ENCODE assay signal across 26 cellular contexts in the genomic region with DNA sequence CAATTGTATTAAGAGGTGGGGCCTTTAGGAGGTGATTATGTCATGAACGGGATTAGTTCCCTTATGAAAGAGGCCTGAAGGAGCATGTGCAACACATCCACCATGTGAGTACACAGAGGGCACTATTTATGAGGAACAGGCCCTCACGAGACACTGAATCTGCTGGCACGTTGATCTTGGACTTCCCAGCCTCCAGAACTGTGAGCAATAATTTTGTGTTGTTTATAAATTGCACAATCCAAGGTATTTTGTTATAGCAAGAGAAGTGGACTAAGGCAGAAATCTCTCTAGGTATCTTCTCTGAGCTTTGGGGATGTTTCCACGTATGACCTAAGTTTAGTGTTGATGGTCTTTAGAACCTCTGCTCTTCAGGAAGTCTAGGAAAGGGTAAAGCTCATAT.
"Had no signal": no experiment of that assay in that cellular context is flagged by ENCODE, and none has a peak within 500 bp of the region (broad histone marks: within the 10 kb centered on the region; RNA-seq: fewer than 3 reads in every experiment).

No MANE protein-coding gene starts in this region.

- H3K27ac ChIP-seq: brain microvascular endothelial cell, Peyer's patch, RWPE1, SJCRH30, WERI-Rb-1 had no signal

- H3K27me3 ChIP-seq: brain microvascular endothelial cell, Peyer's patch, SJCRH30 had no signal

- H3K4me1 ChIP-seq: Peyer's patch had no signal

- ATAC-seq: activated CD4-positive, alpha-beta T cell treated with anti-CD3 and anti-CD28 coated beads for 36 hours; activated CD8-positive, alpha-beta T cell treated with anti-CD3 and anti-CD28 coated beads for 36 hours; activated T-cell treated with anti-CD3 and anti-CD28 coated beads, Interleukin-2, amount 50 U/mL, for 72 hours had no signal

- H3K9me2 ChIP-seq: SK-N-SH had no signal

- DNase-seq: activated CD4-positive, alpha-beta T cell treated with anti-CD3 and anti-CD28 coated beads for 36 hours; activated CD4-positive, alpha-beta T cell treated with anti-CD3 and anti-CD28 coated beads, Interleukin-2, amount 50 U/mL, for 1 hour; activated CD8-positive, alpha-beta memory T cell treated with anti-CD3 and anti-CD28 coated beads, Interleukin-2, amount 50 U/mL, for 4 hours; activated CD8-positive, alpha-beta T cell treated with anti-CD3 and anti-CD28 coated beads for 36 hours; activated gamma-delta T cell treated with Interleukin-2 at 50 U/mL for 16 hours; activated naive CD4-positive, alpha-beta T cell treated with anti-CD3 and anti-CD28 coated beads, Interleukin-2, amount 10 ng/mL, durations not matched to agents 7 days and 5 days; activated naive CD8-positive, alpha-beta T cell treated with anti-CD3 and anti-CD28 coated beads for 36 hours; activated T-cell treated with anti-CD3 and anti-CD28 coated beads, Interleukin-2, amount 50 U/mL, for 72 hours; brain microvascular endothelial cell; caudate nucleus; Karpas-422; MM.1S; NCI-H1105 treated with DMSO at 0.1 percent for 48 hours; NCI-H1436 treated with DMSO at 0.1 percent for 48 hours; NCI-H187; NCI-H2081 treated with DMSO at 0.1 percent for 48 hours; NCI-H446; NCI-H524; NCI-H748 treated with DMSO at 0.1 percent for 48 hours; Peyer's patch; Right ventricle myocardium superior; SJCRH30; SK-N-SH; T-helper 1 cell; WERI-Rb-1 had no signal

- H3K4me2 ChIP-seq: SK-N-SH had no signal

- H3K9ac ChIP-seq: SK-N-SH had no signal

- H3K4me3 ChIP-seq: Peyer's patch, SJCRH30 had no signal

- H3K36me3 ChIP-seq: brain microvascular endothelial cell, Peyer's patch, SJCRH30, WERI-Rb-1 had no signal

- H3K9me3 ChIP-seq: Peyer's patch, SJCRH30, SK-N-SH had no signal
